Comparison of ENCODE assay signal across 33 cellular contexts in genomic region chr19:50042363-50043024, GRCh38.
"Had no signal": no experiment of that assay in that cellular context is flagged by ENCODE, and none has a peak within 500 bp of the region (broad histone marks: within the 10 kb centered on the region; RNA-seq: fewer than 3 reads in every experiment).

No MANE protein-coding gene starts in this region.

- H3K27ac ChIP-seq: body of pancreas, gastroesophageal sphincter, pancreas, prostate gland, suprapubic skin, tibial artery, upper lobe of right lung had no signal

- FAIRE-seq: colon, endometrium, keratinocyte, pancreas had no signal

- H3K4me1 ChIP-seq: body of pancreas, gastroesophageal sphincter, pancreas, prostate gland, suprapubic skin, tibial artery, upper lobe of right lung had no signal

- H3K4me3 ChIP-seq: body of pancreas, gastroesophageal sphincter, pancreas, prostate gland, smooth muscle cell, suprapubic skin, tibial artery, upper lobe of right lung had no signal

- H3K4me1 Mint-ChIP-seq: neural crest cell, T-cell, WTC11 had no signal

- H3K4me2 ChIP-seq: smooth muscle cell had no signal

- ATAC-seq: activated T-cell treated with anti-CD3 and anti-CD28 coated beads, Interleukin-2, amount 50 U/mL, for 72 hours; body of pancreas; gastroesophageal sphincter; left cardiac atrium; left ventricle myocardium superior; naive thymus-derived CD8-positive, alpha-beta T cell; pancreas; T-cell; upper lobe of right lung; WTC11 had no signal

- DNase-seq: activated effector memory CD4-positive, alpha-beta T cell treated with Interleukin-2 at 50 U/mL for 16 hours; activated naive CD4-positive, alpha-beta T cell treated with Interleukin-2 at 50 U/mL for 16 hours; activated T-cell treated with anti-CD3 and anti-CD28 coated beads for 4 hours; activated T-cell treated with anti-CD3 and anti-CD28 coated beads, Interleukin-2, amount 50 U/mL, for 72 hours; anterior cingulate cortex; body of pancreas; dermis blood vessel endothelial cell; effector CD4-positive, alpha-beta T cell; head of caudate nucleus; hippocampal formation; left cardiac atrium; left ventricle myocardium superior; naive thymus-derived CD8-positive, alpha-beta T cell; nucleus accumbens; pancreas; stimulated activated CD4-positive, alpha-beta T cell treated with anti-CD3 and anti-CD28 coated beads, Interleukin-1b, Interleukin-23, amount 100 ng/mL, for 48 hours; stimulated activated CD4-positive, alpha-beta T cell treated with anti-CD3 and anti-CD28 coated beads, Interleukin-4, amount 100 ng/mL, for 4 hours; stimulated activated CD8-positive, alpha-beta memory T cell treated with anti-CD3 and anti-CD28 coated beads, Interleukin-4, amount 100 ng/mL, for 48 hours; stimulated activated naive CD4-positive, alpha-beta T cell; T-cell; T-helper 9 cell; tibial artery; upper lobe of right lung had no signal

- H3K9me3 ChIP-seq: pancreas, prostate gland had no signal

- H3K4me3 Mint-ChIP-seq: activated naive CD8-positive, alpha-beta T cell; activated T-cell treated with anti-CD3 and anti-CD28 coated beads, Interleukin-2, amount 50 U/mL, for 72 hours; naive thymus-derived CD8-positive, alpha-beta T cell; neural crest cell; T-cell; WTC11 had no signal

- H3K27ac Mint-ChIP-seq: activated naive CD8-positive, alpha-beta T cell; activated T-cell treated with anti-CD3 and anti-CD28 coated beads, Interleukin-2, amount 50 U/mL, for 72 hours; T-cell; WTC11 had no signal

- H3K27me3 ChIP-seq: body of pancreas, gastroesophageal sphincter, pancreas, suprapubic skin, tibial artery, upper lobe of right lung had no signal

- H3K27me3 Mint-ChIP-seq: activated naive CD8-positive, alpha-beta T cell; naive thymus-derived CD8-positive, alpha-beta T cell; T-cell had no signal
